In genomic region chr15:60077581-60078359, GRCh38 we compare ENCODE assay signal across 17 cellular contexts.
A peak's percentile ranks its signal among the peaks of the same experiment; 100 is the strongest.
DNase-seq lines count a peak whose midpoint lies in the region; ATAC-seq and TF ChIP-seq lines count a peak whose summit lies in the region.
"Had no signal": no experiment of that assay in that cellular context is flagged by ENCODE, and none has a peak within 500 bp of the region (broad histone marks: within the 10 kb centered on the region; RNA-seq: fewer than 3 reads in every experiment).

No MANE protein-coding gene starts in this region.

- intact Hi-C loops in activated CD4-positive, alpha-beta T cell treated with anti-CD3 and anti-CD28 coated beads, Interleukin-2, amount 10 ng/mL, durations not matched to agents 24 days and 14 days (cut with micrococcal nuclease) = loop anchor here (2.0 kb wide), 4 partner anchors 37 to 159 kb away; no protein-coding TSS in a partner anchor
- intact Hi-C loops in stomach (cut with DNase I; ENCODE audit: low total_unique reads) = no loop called here

- no peak overlapping the region for H3K4me3 ChIP-seq in stomach
- H3K4me3 ChIP-seq in gastroesophageal sphincter = no peak overlapping the region
- H3K4me3 ChIP-seq: left ventricle myocardium inferior, SJSA1, tibial nerve had no signal

- no peak for TF ChIP-seq CTCF in brain (conservative IDR thresholded peaks at IDR 0.05)
- TF ChIP-seq CTCF in stomach (IDR thresholded peaks at IDR 0.05) = no peak
- no peak for TF ChIP-seq CTCF in gastroesophageal sphincter (IDR thresholded peaks at IDR 0.05)

- ATAC-seq in gastroesophageal sphincter = no peak

- H3K4me1 ChIP-seq in stomach (peaks cover 0 to 7% (median 3%) of the 10 kb centered on the region in 4 donors), gastroesophageal sphincter (no peaks in the 10 kb centered on the region)
- H3K4me1 ChIP-seq: left ventricle myocardium inferior, tibial nerve had no signal

- WGBS in stomach, 5 donors = 68 to 84% (median 69%) methylated on average over 11 of the region's 11 CpGs
- WGBS in gastroesophageal sphincter (ENCODE audit: low coverage in 1 of 2), 2 donors = 46 to 52% methylated on average over 9 to 11 of the region's 11 CpGs

- H3K4me1 Mint-ChIP-seq in activated CD4-positive, alpha-beta T cell treated with anti-CD3 and anti-CD28 coated beads, Interleukin-2, amount 10 ng/mL, durations not matched to agents 24 days and 14 days = peaks cover 39% of the 10 kb centered on the region
- peaks cover 34% of the 10 kb centered on the region for H3K4me1 Mint-ChIP-seq in T-helper 1 cell treated with Interleukin-12 subunit alpha and Interleukin-12 subunit beta and Interleukin-4 antibody, amounts not matched to agents 30 μg/mL and 1 μg/mL, for 36 hours (ENCODE audit: low read depth)
- H3K4me1 Mint-ChIP-seq in brain = peaks cover 56% of the 10 kb centered on the region
- H3K4me1 Mint-ChIP-seq: naive B cell had no signal

- H3K27me3 ChIP-seq in stomach = no peaks in the 10 kb centered on the region
- peaks cover 26% of the 10 kb centered on the region for H3K27me3 ChIP-seq in gastroesophageal sphincter
- H3K27me3 ChIP-seq: SJSA1, tibial nerve had no signal

- no peaks in the 10 kb centered on the region for H3K36me3 Mint-ChIP-seq in activated CD4-positive, alpha-beta T cell treated with anti-CD3 and anti-CD28 coated beads, Interleukin-2, amount 10 ng/mL, durations not matched to agents 24 days and 14 days (ENCODE audit: low read depth)
- no peaks in the 10 kb centered on the region for H3K36me3 Mint-ChIP-seq in T-helper 1 cell treated with Interleukin-12 subunit alpha and Interleukin-12 subunit beta and Interleukin-4 antibody, amounts not matched to agents 30 μg/mL and 1 μg/mL, for 36 hours (ENCODE audit: low read depth)
- H3K36me3 Mint-ChIP-seq in brain = no peaks in the 10 kb centered on the region
- H3K36me3 Mint-ChIP-seq: activated naive CD4-positive, alpha-beta T cell treated with anti-CD3 and anti-CD28 coated beads, Interleukin-2, amount 50 U/mL, for 24 hours; naive B cell had no signal

- H3K9me3 Mint-ChIP-seq in activated CD4-positive, alpha-beta T cell treated with anti-CD3 and anti-CD28 coated beads, Interleukin-2, amount 10 ng/mL, durations not matched to agents 24 days and 14 days = peaks cover 3% of the 10 kb centered on the region
- H3K9me3 Mint-ChIP-seq in T-helper 1 cell treated with Interleukin-12 subunit alpha and Interleukin-12 subunit beta and Interleukin-4 antibody, amounts not matched to agents 30 μg/mL and 1 μg/mL, for 36 hours = no peaks in the 10 kb centered on the region
- H3K9me3 Mint-ChIP-seq in brain = peaks cover 0 to 10% (median 3%) of the 10 kb centered on the region in 5 experiments
- H3K9me3 Mint-ChIP-seq: activated naive CD4-positive, alpha-beta T cell treated with anti-CD3 and anti-CD28 coated beads, Interleukin-2, amount 50 U/mL, for 24 hours had no signal

- H3K27ac ChIP-seq in stomach = no peak overlapping the region
- H3K27ac ChIP-seq in gastroesophageal sphincter = no peak overlapping the region
- H3K27ac ChIP-seq: HL-60, left ventricle myocardium inferior, SJSA1, tibial nerve, WERI-Rb-1 had no signal

- peak overlapping the region; percentile 61 for H3K27ac Mint-ChIP-seq in activated CD4-positive, alpha-beta T cell treated with anti-CD3 and anti-CD28 coated beads, Interleukin-2, amount 10 ng/mL, durations not matched to agents 24 days and 14 days
- H3K27ac Mint-ChIP-seq in T-helper 1 cell treated with Interleukin-12 subunit alpha and Interleukin-12 subunit beta and Interleukin-4 antibody, amounts not matched to agents 30 μg/mL and 1 μg/mL, for 36 hours = peak overlapping the region; percentile 49
- H3K27ac Mint-ChIP-seq in brain = peak overlapping the region in 3 of 5 experiments; percentile 74 to 81 (median 79)
- H3K27ac Mint-ChIP-seq: activated naive CD4-positive, alpha-beta T cell treated with anti-CD3 and anti-CD28 coated beads, Interleukin-2, amount 50 U/mL, for 24 hours; naive B cell had no signal

- no peaks in the 10 kb centered on the region for H3K36me3 ChIP-seq in stomach
- no peaks in the 10 kb centered on the region for H3K36me3 ChIP-seq in gastroesophageal sphincter
- H3K36me3 ChIP-seq: left ventricle myocardium inferior, SJSA1, tibial nerve, WERI-Rb-1 had no signal

- H3K9me3 ChIP-seq in stomach = no peaks in the 10 kb centered on the region
- peaks cover 0 to 10% (median 0%) of the 10 kb centered on the region in 3 donors for H3K9me3 ChIP-seq in gastroesophageal sphincter
- H3K9me3 ChIP-seq: SJSA1, tibial nerve had no signal

- H3K4me3 Mint-ChIP-seq in activated CD4-positive, alpha-beta T cell treated with anti-CD3 and anti-CD28 coated beads, Interleukin-2, amount 10 ng/mL, durations not matched to agents 24 days and 14 days = no peak overlapping the region
- no peak overlapping the region for H3K4me3 Mint-ChIP-seq in T-helper 1 cell treated with Interleukin-12 subunit alpha and Interleukin-12 subunit beta and Interleukin-4 antibody, amounts not matched to agents 30 μg/mL and 1 μg/mL, for 36 hours
- H3K4me3 Mint-ChIP-seq in brain = peak overlapping the region in 3 of 5 experiments; percentile 12 to 69 (median 57)
- H3K4me3 Mint-ChIP-seq: activated naive CD4-positive, alpha-beta T cell treated with anti-CD3 and anti-CD28 coated beads, Interleukin-2, amount 50 U/mL, for 24 hours; naive B cell had no signal

- DNase-seq in activated CD4-positive, alpha-beta T cell treated with anti-CD3 and anti-CD28 coated beads, Interleukin-2, amount 10 ng/mL, durations not matched to agents 24 days and 14 days = peak; percentile 64
- DNase-seq in activated CD4-positive, alpha-beta T cell treated with anti-CD3 and anti-CD28 coated beads, Interleukin-2, amount 50 U/mL, for 4 hours = no peak
- DNase-seq in stimulated activated CD8-positive, alpha-beta memory T cell treated with anti-CD3 and anti-CD28 coated beads, Interleukin-15, amount 100 ng/mL, for 48 hours (ENCODE audit: low read depth in 2 of 2) = peak; percentile 20 to 58
- DNase-seq in stomach = no peak
- no peak for DNase-seq in SHP77 (lab: John Stamatoyannopoulos, UW)
- DNase-seq: erythroblast, left ventricle myocardium inferior, naive B cell, NCI-H2081 treated with DMSO at 0.1 percent for 48 hours, WERI-Rb-1 had no signal

- H3K27me3 Mint-ChIP-seq in activated CD4-positive, alpha-beta T cell treated with anti-CD3 and anti-CD28 coated beads, Interleukin-2, amount 10 ng/mL, durations not matched to agents 24 days and 14 days = peaks cover 8% of the 10 kb centered on the region
- no peaks in the 10 kb centered on the region for H3K27me3 Mint-ChIP-seq in T-helper 1 cell treated with Interleukin-12 subunit alpha and Interleukin-12 subunit beta and Interleukin-4 antibody, amounts not matched to agents 30 μg/mL and 1 μg/mL, for 36 hours (ENCODE audit: low read depth)
- peaks cover 15% of the 10 kb centered on the region for H3K27me3 Mint-ChIP-seq in brain
- H3K27me3 Mint-ChIP-seq: activated naive CD4-positive, alpha-beta T cell treated with anti-CD3 and anti-CD28 coated beads, Interleukin-2, amount 50 U/mL, for 24 hours had no signal

- TF ChIP-seq EP300 in stomach (IDR thresholded peaks at IDR 0.05) = no peak
- TF ChIP-seq EP300 in gastroesophageal sphincter (IDR thresholded peaks at IDR 0.05) = no peak

- no peak for TF ChIP-seq POLR2A in stomach (IDR thresholded peaks at IDR 0.05)
- no peak for TF ChIP-seq POLR2A in gastroesophageal sphincter (IDR thresholded peaks at IDR 0.05)

Comparison
In these comparisons a context has a peak if more than half of its experiments do, and no peak if none do; other contexts are left out.
1. DNase-seq: peak in activated CD4-positive, alpha-beta T cell treated with anti-CD3 and anti-CD28 coated beads, Interleukin-2, amount 10 ng/mL, durations not matched to agents 24 days and 14 days (single experiment) and stimulated activated CD8-positive, alpha-beta memory T cell treated with anti-CD3 and anti-CD28 coated beads, Interleukin-15, amount 100 ng/mL, for 48 hours (2 of 2); none in activated CD4-positive, alpha-beta T cell treated with anti-CD3 and anti-CD28 coated beads, Interleukin-2, amount 50 U/mL, for 4 hours (0 of 2), stomach (single experiment) and SHP77 (0 of 2).
2. H3K4me3 Mint-ChIP-seq: peak in brain (3 of 5); none in activated CD4-positive, alpha-beta T cell treated with anti-CD3 and anti-CD28 coated beads, Interleukin-2, amount 10 ng/mL, durations not matched to agents 24 days and 14 days (single experiment) and T-helper 1 cell treated with Interleukin-12 subunit alpha and Interleukin-12 subunit beta and Interleukin-4 antibody, amounts not matched to agents 30 μg/mL and 1 μg/mL, for 36 hours (single experiment).
3. Peak in every context shown above with its lines, with median percentiles within 50 percentile points of each other: H3K27ac Mint-ChIP-seq.